ENCODE assay signal across 1 cellular context in the genomic region with DNA sequence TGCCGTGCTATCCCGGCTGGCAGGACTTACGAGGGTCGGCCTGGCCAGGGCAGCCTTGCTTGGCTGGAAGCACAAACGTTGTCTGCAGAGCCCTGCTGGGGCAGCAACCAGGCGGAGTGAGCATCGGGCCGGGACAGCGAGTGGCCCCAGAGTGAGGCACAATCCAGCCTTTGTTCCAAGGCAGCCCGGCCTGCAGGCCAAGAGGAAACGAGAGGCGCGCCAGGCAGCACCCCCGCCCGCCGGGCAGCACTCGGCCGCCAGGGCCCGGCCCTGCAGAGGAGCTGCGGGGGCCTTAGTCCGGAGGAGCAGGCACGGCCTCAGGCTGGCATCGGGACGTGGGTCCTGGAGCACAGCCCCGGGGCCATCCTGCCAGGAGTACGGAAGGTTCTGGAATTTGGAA.
TF ChIP-seq lines count a peak whose summit lies in the region.

No MANE protein-coding gene starts in this region.

TF ChIP-seq in K562, 482 proteins besides CTCF, POLR2A, EP300 and RAD21:
- TF ChIP-seq ZNF165 (CRISPR knock-in tag; IDR thresholded peaks at IDR 0.05; ENCODE audit: borderline replicate concordance): no peak
- peak; percentile 33; the same call in 1 of the 2 replicates for TF ChIP-seq HNRNPL (IDR thresholded peaks at IDR 0.05; ENCODE audit: low read depth, low read length)
